26 cellular contexts compared by ENCODE assay signal in genomic region chr18:407825-408224, GRCh38.
DNase-seq lines count a peak whose midpoint lies in the region; ATAC-seq and TF ChIP-seq lines count a peak whose summit lies in the region.
"Had no signal": no experiment of that assay in that cellular context is flagged by ENCODE, and none has a peak within 500 bp of the region (broad histone marks: within the 10 kb centered on the region; RNA-seq: fewer than 3 reads in every experiment).

No MANE protein-coding gene starts in this region.

- TF ChIP-seq CTCF in fibroblast of the aortic adventitia (IDR thresholded peaks at IDR 0.05; ENCODE audit: insufficient read depth, low read length) (no peak), psoas muscle (IDR thresholded peaks at IDR 0.05) (no peak)

- no peaks in the 10 kb centered on the region for H3K36me3 ChIP-seq in SK-N-MC (ENCODE audit: insufficient read depth, low read length)
- no peaks in the 10 kb centered on the region for H3K36me3 ChIP-seq in psoas muscle (ENCODE audit: insufficient read depth in 1 of 2, low read depth in 1 of 2)

- no peaks in the 10 kb centered on the region for H3K4me1 Mint-ChIP-seq in activated T-helper 2 cell treated with anti-CD3 and anti-CD28 coated beads, Interferon-gamma antibody, Interleukin-2, Interleukin-4, amounts not matched to agents 10 μg/mL and 5 μg/mL and 100 μg/mL, durations not matched to agents 14 hours and 24 hours and 36 hours (ENCODE audit: low read depth)
- H3K4me1 Mint-ChIP-seq: CD4-positive, alpha-beta memory T cell; H9; T-cell had no signal

- intact Hi-C loops in psoas muscle (cut with DNase I): no loop called here
- intact Hi-C loops in activated T-helper 2 cell treated with anti-CD3 and anti-CD28 coated beads, Interferon-gamma antibody, Interleukin-2, Interleukin-4, amounts not matched to agents 10 μg/mL and 5 μg/mL and 100 μg/mL, durations not matched to agents 14 hours and 24 hours and 36 hours (cut with micrococcal nuclease): no loop called here

- H3K9me3 ChIP-seq in SK-N-MC (ENCODE audit: low read depth, low read length) (no peaks in the 10 kb centered on the region), psoas muscle (no peaks in the 10 kb centered on the region)

- peaks cover 14% of the 10 kb centered on the region for H3K9me3 Mint-ChIP-seq in activated T-helper 2 cell treated with anti-CD3 and anti-CD28 coated beads, Interferon-gamma antibody, Interleukin-2, Interleukin-4, amounts not matched to agents 10 μg/mL and 5 μg/mL and 100 μg/mL, durations not matched to agents 14 hours and 24 hours and 36 hours

- H3K9ac ChIP-seq in SK-N-MC (ENCODE audit: insufficient read length): no peak overlapping the region
- H3K9ac ChIP-seq: BLaER1 treated with 17β-estradiol and CSF1 and Interleukin-3, amounts not matched to agents 10 nM and 100 nM; KMS-11 had no signal

- no peak for ATAC-seq in psoas muscle
- ATAC-seq in HG02759 (IDR thresholded peaks at IDR 0.05; ENCODE audit: unreplicated experiment): no peak
- ATAC-seq: GM12878, T-cell had no signal

- peaks cover 19% of the 10 kb centered on the region for H3K27me3 Mint-ChIP-seq in activated T-helper 2 cell treated with anti-CD3 and anti-CD28 coated beads, Interferon-gamma antibody, Interleukin-2, Interleukin-4, amounts not matched to agents 10 μg/mL and 5 μg/mL and 100 μg/mL, durations not matched to agents 14 hours and 24 hours and 36 hours (ENCODE audit: low read depth)

- H3K27ac Mint-ChIP-seq in activated T-helper 2 cell treated with anti-CD3 and anti-CD28 coated beads, Interferon-gamma antibody, Interleukin-2, Interleukin-4, amounts not matched to agents 10 μg/mL and 5 μg/mL and 100 μg/mL, durations not matched to agents 14 hours and 24 hours and 36 hours: no peak overlapping the region
- H3K27ac Mint-ChIP-seq: CD4-positive, alpha-beta memory T cell; H9; T-cell had no signal

- H3K4me1 ChIP-seq in psoas muscle: no peaks in the 10 kb centered on the region

- H3K36me3 Mint-ChIP-seq in activated T-helper 2 cell treated with anti-CD3 and anti-CD28 coated beads, Interferon-gamma antibody, Interleukin-2, Interleukin-4, amounts not matched to agents 10 μg/mL and 5 μg/mL and 100 μg/mL, durations not matched to agents 14 hours and 24 hours and 36 hours (ENCODE audit: low read depth): no peaks in the 10 kb centered on the region
- H3K36me3 Mint-ChIP-seq: T-cell had no signal

- H3K27ac ChIP-seq in SK-N-MC (peak overlapping the region; percentile 79), psoas muscle (no peak overlapping the region)
- H3K27ac ChIP-seq: BLaER1 treated with 17β-estradiol and CSF1 and Interleukin-3, amounts not matched to agents 10 nM and 100 nM; KMS-11 had no signal

- H3K4me3 ChIP-seq in SK-N-MC (peak overlapping the region; percentile 54), fibroblast of the aortic adventitia (ENCODE audit: low read depth, low read length) (no peak overlapping the region), psoas muscle (no peak overlapping the region)
- H3K4me3 ChIP-seq: BLaER1 treated with 17β-estradiol and CSF1 and Interleukin-3, amounts not matched to agents 10 nM and 100 nM; GM12878 had no signal

- H3K27me3 ChIP-seq in psoas muscle (ENCODE audit: insufficient read depth in 3 of 3, low read length in 2 of 3): no peaks in the 10 kb centered on the region
- H3K27me3 ChIP-seq: BLaER1 treated with 17β-estradiol and CSF1 and Interleukin-3, amounts not matched to agents 10 nM and 100 nM had no signal

- 68 to 90% (median 87%) methylated on average over 1 of the region's 1 CpG for WGBS in psoas muscle, 3 donors

- DNase-seq in HCEC 1CT (peak; percentile 33), SK-N-MC (ENCODE audit: low read depth, low spot score) (no peak), fibroblast of the aortic adventitia (ENCODE audit: low read depth) (peak; percentile 66), psoas muscle (no peak), cortex of kidney (lab: John Stamatoyannopoulos, UW) (no peak)
- DNase-seq in activated T-helper 2 cell treated with anti-CD3 and anti-CD28 coated beads, Interferon-gamma antibody, Interleukin-2, Interleukin-4, amounts not matched to agents 10 μg/mL and 5 μg/mL and 100 μg/mL, durations not matched to agents 14 hours and 24 hours and 36 hours (ENCODE audit: low spot score): no peak
- DNase-seq: ACHN; Caco-2; CD4-positive, alpha-beta memory T cell; DMS 273 treated with DMSO at 0.1 percent for 48 hours; DMS79 treated with DMSO at 0.1 percent for 48 hours; H9; IMR-90; MV-4-11; NCI-H1105 treated with DMSO at 0.1 percent for 48 hours; NCI-H2029 treated with DMSO at 0.1 percent for 48 hours; NCI-H345; NCI-H524; NCI-H774; NK-92 treated with Interleukin-12 subunit alpha and Interleukin-12 subunit beta, amount 100 ng/mL, for 24 hours; Right ventricle myocardium superior; T-cell had no signal

- H3K4me3 Mint-ChIP-seq in activated T-helper 2 cell treated with anti-CD3 and anti-CD28 coated beads, Interferon-gamma antibody, Interleukin-2, Interleukin-4, amounts not matched to agents 10 μg/mL and 5 μg/mL and 100 μg/mL, durations not matched to agents 14 hours and 24 hours and 36 hours (ENCODE audit: low read depth): no peak overlapping the region
- H3K4me3 Mint-ChIP-seq: CD4-positive, alpha-beta memory T cell; H9; T-cell had no signal

Comparison
In these comparisons a context has a peak if more than half of its experiments do, and no peak if none do; other contexts are left out.
1. DNase-seq: peak in HCEC 1CT (single experiment) and fibroblast of the aortic adventitia (single experiment); none in SK-N-MC (single experiment), psoas muscle (0 of 2), activated T-helper 2 cell treated with anti-CD3 and anti-CD28 coated beads, Interferon-gamma antibody, Interleukin-2, Interleukin-4, amounts not matched to agents 10 μg/mL and 5 μg/mL and 100 μg/mL, durations not matched to agents 14 hours and 24 hours and 36 hours (single experiment) and cortex of kidney (single experiment).